ENCODE assay signal across 8 cellular contexts in the genomic region with DNA sequence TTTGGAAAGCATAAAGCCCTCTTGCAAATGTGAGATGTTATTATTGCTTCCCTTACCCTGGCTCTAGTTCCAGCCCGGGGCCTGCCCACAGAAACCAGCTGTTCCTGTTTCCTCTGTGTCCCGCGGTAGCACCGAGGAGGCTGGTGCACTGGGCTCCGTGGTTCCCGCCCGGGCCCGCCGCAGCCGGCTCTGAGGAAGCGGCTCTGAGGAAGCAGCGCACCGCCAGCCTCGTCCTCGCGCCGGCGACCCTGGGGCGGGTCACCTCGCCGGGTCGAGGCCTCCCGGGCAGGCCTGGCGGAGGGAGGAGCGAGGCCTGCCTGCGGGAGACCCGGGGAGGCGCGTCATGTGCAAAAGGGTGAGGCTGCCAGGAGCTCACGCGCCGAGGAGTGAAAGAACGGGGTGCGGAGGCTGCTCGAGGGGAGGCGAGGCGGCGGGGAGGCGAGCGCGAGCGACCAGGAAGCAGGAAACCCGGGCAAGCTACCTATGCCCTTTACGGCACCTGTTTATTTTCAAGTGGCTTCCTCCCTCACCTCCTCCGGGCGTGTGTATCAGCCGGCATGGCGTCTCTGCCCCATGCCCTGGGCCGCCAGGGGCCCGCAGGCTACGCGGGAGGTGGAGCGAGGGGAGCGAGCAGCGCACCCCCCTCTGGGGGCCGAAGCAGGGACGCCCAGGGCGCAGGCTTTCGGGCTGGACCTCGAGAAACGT.
DNase-seq lines count a peak whose midpoint lies in the region; ATAC-seq and TF ChIP-seq lines count a peak whose summit lies in the region.

No MANE protein-coding gene starts in this region.

- no peaks in the 10 kb centered on the region for H3K27me3 ChIP-seq in left lung

- H3K27me3 Mint-ChIP-seq in activated CD4-positive, alpha-beta T cell treated with anti-CD3 and anti-CD28 coated beads for 36 hours, result no peaks in the 10 kb centered on the region

- no peaks in the 10 kb centered on the region for H3K9me3 ChIP-seq in left lung

- H3K4me3 Mint-ChIP-seq in activated CD4-positive, alpha-beta T cell treated with anti-CD3 and anti-CD28 coated beads for 36 hours, result peak overlapping the region; percentile 56

- H3K27ac ChIP-seq in coronary artery, result peak overlapping the region; percentile 32 to 55
- peak overlapping the region; percentile 44 to 56 for H3K27ac ChIP-seq in left lung

- no peak for TF ChIP-seq CTCF in coronary artery (IDR thresholded peaks at IDR 0.05)
- TF ChIP-seq CTCF in left lung (IDR thresholded peaks at IDR 0.05), result peak in 1 of 2 donors; percentile 25

- peak; percentile 82 for ATAC-seq in GM21515 (IDR thresholded peaks at IDR 0.05; ENCODE audit: unreplicated experiment)
- peak; percentile 83 for ATAC-seq in activated CD4-positive, alpha-beta T cell treated with anti-CD3 and anti-CD28 coated beads for 36 hours
- peak; percentile 91 for ATAC-seq in left lung

- peak overlapping the region; percentile 44 for H3K27ac Mint-ChIP-seq in activated CD4-positive, alpha-beta T cell treated with anti-CD3 and anti-CD28 coated beads for 36 hours

- POLR2A ChIA-PET in activated CD4-positive, alpha-beta T cell treated with anti-CD3 and anti-CD28 coated beads for 36 hours (lab: Charles Lee), result no interaction called here

- H3K36me3 Mint-ChIP-seq in activated CD4-positive, alpha-beta T cell treated with anti-CD3 and anti-CD28 coated beads for 36 hours (ENCODE audit: low read depth), result peaks cover 3% of the 10 kb centered on the region

- peaks cover 4 to 12% of the 10 kb centered on the region in 2 donors for H3K4me1 ChIP-seq in left lung

- intact Hi-C loops in activated CD4-positive, alpha-beta T cell treated with anti-CD3 and anti-CD28 coated beads for 36 hours (cut with DNase I, micrococcal nuclease), result loop anchor here in 1 of 2 experiments (2.0 kb wide), 1 partner anchor 199 kb away; the partner anchor contains the start of gene MARCHF3
- intact Hi-C loops in left lung (cut with DNase I), result no loop called here

- DNase-seq in ELF-1 (ENCODE audit: low read depth, low spot score) (peak; percentile 77), KG1 (lab: John Stamatoyannopoulos, UW) (peak; percentile 3), coronary artery (ENCODE audit: low spot score) (no peak), left lung (peak; percentile 69 to 94), cerebellar cortex (ENCODE audit: low spot score) (no peak)
- DNase-seq in activated CD4-positive, alpha-beta T cell treated with anti-CD3 and anti-CD28 coated beads for 36 hours, result peak; percentile 68
- DNase-seq in stimulated activated CD4-positive, alpha-beta T cell treated with anti-CD3 and anti-CD28 coated beads, Interleukin-4, amount 100 ng/mL, for 1 hour, result peak; percentile 52

- CTCF ChIA-PET in activated CD4-positive, alpha-beta T cell treated with anti-CD3 and anti-CD28 coated beads for 36 hours (lab: Charles Lee), result interaction anchor here (0.9 to 1.0 kb wide), 3 partner anchors 15 to 451 kb away, joined by 3 to 4 read pairs (median 3); no protein-coding TSS in a partner anchor

- H3K4me3 ChIP-seq in coronary artery, result peak overlapping the region; percentile 73
- H3K4me3 ChIP-seq in left lung, result peak overlapping the region; percentile 47

- no peaks in the 10 kb centered on the region for H3K36me3 ChIP-seq in left lung

- H3K4me1 Mint-ChIP-seq in activated CD4-positive, alpha-beta T cell treated with anti-CD3 and anti-CD28 coated beads for 36 hours, result peaks cover 18% of the 10 kb centered on the region

- H3K9me3 Mint-ChIP-seq in activated CD4-positive, alpha-beta T cell treated with anti-CD3 and anti-CD28 coated beads for 36 hours (ENCODE audit: low read depth), result peaks cover 9% of the 10 kb centered on the region

Comparison
In these comparisons a context has a peak if more than half of its experiments do, and no peak if none do; other contexts are left out.
1. DNase-seq: peak in ELF-1 (single experiment), KG1 (single experiment), activated CD4-positive, alpha-beta T cell treated with anti-CD3 and anti-CD28 coated beads for 36 hours (single experiment), left lung (2 of 2) and stimulated activated CD4-positive, alpha-beta T cell treated with anti-CD3 and anti-CD28 coated beads, Interleukin-4, amount 100 ng/mL, for 1 hour (single experiment); none in coronary artery (single experiment) and cerebellar cortex (single experiment).
2. Peak in every context shown above with its lines, with median percentiles within 50 percentile points of each other: ATAC-seq.